1 cellular context compared by ENCODE assay signal in the genomic region with DNA sequence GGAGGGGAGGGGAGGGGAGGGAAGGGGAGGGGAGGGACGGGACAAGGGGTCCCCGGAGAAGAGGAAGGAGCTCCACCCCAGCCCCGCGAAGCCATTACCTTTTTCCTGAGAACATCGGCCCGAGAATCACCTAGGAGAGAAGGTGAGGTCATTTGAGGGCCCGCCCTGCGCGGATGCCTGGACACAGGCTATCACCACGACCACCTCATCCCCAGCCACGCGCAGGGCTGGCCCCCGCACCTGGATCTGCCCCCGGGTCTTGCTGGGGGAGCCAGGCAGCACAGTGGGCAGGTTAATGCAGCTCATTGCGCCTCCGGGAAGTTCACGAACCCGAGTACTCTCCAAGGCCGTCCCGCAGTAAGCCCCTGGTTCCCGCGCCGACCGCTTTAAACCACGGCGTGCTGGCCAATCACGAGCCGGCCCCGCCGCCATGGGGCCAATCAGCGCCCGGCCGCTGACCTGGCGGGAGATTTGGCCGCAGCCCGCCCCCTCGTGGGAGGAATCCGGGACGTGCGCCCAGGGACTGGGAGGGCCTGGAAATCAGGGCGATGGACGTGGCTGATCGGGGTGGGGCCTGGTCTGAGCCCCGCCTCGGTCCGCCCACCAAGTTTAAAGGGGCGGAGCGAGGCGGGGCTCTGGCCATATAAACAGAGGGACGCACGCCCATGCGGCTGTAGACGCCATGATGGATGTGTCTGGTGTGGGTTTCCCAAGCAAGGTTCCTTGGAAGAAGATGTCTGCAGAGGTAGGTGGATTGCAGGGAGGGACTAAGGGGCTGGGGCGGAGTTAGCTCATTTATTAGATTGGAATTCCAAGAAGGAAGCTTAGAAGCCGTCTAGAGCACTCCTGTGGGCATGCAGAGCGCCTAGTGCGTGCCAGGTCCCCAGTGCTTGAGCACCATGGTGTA.
A peak's percentile ranks its signal among the peaks of the same experiment; 100 is the strongest.
TF ChIP-seq lines count a peak whose summit lies in the region.

A gene with protein sequence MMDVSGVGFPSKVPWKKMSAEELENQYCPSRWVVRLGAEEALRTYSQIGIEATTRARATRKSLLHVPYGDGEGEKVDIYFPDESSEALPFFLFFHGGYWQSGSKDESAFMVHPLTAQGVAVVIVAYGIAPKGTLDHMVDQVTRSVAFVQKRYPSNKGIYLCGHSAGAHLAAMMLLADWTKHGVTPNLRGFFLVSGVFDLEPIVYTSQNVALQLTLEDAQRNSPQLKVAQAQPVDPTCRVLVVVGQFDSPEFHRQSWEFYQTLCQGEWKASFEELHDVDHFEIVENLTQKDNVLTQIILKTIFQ (plus strand): TSS at position 674 of the 907 bp plus-strand sequence. CDS start 9 bp downstream, at position 683.
A gene with protein sequence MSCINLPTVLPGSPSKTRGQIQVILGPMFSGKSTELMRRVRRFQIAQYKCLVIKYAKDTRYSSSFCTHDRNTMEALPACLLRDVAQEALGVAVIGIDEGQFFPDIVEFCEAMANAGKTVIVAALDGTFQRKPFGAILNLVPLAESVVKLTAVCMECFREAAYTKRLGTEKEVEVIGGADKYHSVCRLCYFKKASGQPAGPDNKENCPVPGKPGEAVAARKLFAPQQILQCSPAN (minus strand): TSS at position 364 of the 907 bp plus-strand sequence. CDS start 58 bp downstream, at position 306.

TF ChIP-seq in H1, 55 proteins besides CTCF, POLR2A, EP300 and RAD21 (continued from another document):
- TF ChIP-seq, protein P1, sequence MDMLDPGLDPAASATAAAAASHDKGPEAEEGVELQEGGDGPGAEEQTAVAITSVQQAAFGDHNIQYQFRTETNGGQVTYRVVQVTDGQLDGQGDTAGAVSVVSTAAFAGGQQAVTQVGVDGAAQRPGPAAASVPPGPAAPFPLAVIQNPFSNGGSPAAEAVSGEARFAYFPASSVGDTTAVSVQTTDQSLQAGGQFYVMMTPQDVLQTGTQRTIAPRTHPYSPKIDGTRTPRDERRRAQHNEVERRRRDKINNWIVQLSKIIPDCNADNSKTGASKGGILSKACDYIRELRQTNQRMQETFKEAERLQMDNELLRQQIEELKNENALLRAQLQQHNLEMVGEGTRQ (IDR thresholded peaks at IDR 0.05; ENCODE audit: low read length) = peak; percentile 50
- TF ChIP-seq POLR2AphosphoS5 (IDR thresholded peaks at IDR 0.05; ENCODE audit: low read depth, low read length) (peak; percentile 98), SP2 (IDR thresholded peaks at IDR 0.05; ENCODE audit: low read length) (no peak), NANOG (IDR thresholded peaks at IDR 0.05; ENCODE audit: insufficient read depth, low read depth, low read length, poor library complexity, severe bottlenecking) (peak; percentile 25), TAF7 (optimal IDR thresholded peaks at IDR 0.05; ENCODE audit: borderline replicate concordance, low read depth, low read length) (peak; percentile 92), KDM1A (IDR thresholded peaks at IDR 0.05; ENCODE audit: borderline replicate concordance, low read length) (no peak), SP1 (IDR thresholded peaks at IDR 0.05; ENCODE audit: low read depth, low read length) (peak; percentile 85; the same call in 1 of the 2 replicates), EZH2 (IDR thresholded peaks at IDR 0.05; ENCODE audit: low read depth, low read length, severe bottlenecking) (no peak), TCF12 (IDR thresholded peaks at IDR 0.05; ENCODE audit: low read depth, low read length) (0 out of 2 replicates have a peak, but pooled peaks have one; percentile 32), ATF3 (IDR thresholded peaks at IDR 0.05; ENCODE audit: insufficient read depth, low read depth, low read length) (peak; percentile 20; the same call in 1 of the 2 replicates), CEBPB (IDR thresholded peaks at IDR 0.05; ENCODE audit: low read depth, low read length) (no peak), TAF1 (IDR thresholded peaks at IDR 0.05; ENCODE audit: low read depth, low read length) (peak; percentile 98), GTF2F1 (IDR thresholded peaks at IDR 0.05; ENCODE audit: borderline replicate concordance, low read depth, low read length) (peak; percentile 85), ASH2L (IDR thresholded peaks at IDR 0.05; ENCODE audit: low read length) (peak; percentile 61), RNF2 (IDR thresholded peaks at IDR 0.05; ENCODE audit: borderline replicate concordance, low read depth, low read length, missing control alignments, poor library complexity, severe bottlenecking) (no peak), PHF8 (conservative IDR thresholded peaks at IDR 0.05; ENCODE audit: low read depth, low read length) (peak; percentile 98), TBP (IDR thresholded peaks at IDR 0.05; ENCODE audit: low read depth, low read length) (peak; percentile 96), FOSL1 (IDR thresholded peaks at IDR 0.05; ENCODE audit: insufficient read depth, low read depth, low read length) (no peak), HDAC2 (IDR thresholded peaks at IDR 0.05; ENCODE audit: borderline replicate concordance in 1 of 2, low read depth in 2 of 2, low read length in 2 of 2) (no peak), CHD2 (IDR thresholded peaks at IDR 0.05; ENCODE audit: low read length) (peak; percentile 63), SP4 (IDR thresholded peaks at IDR 0.05; ENCODE audit: low read length) (peak; percentile 67; the same call in 1 of the 2 replicates), NRF1 (IDR thresholded peaks at IDR 0.05; ENCODE audit: low read depth, low read length) (no peak; the same call in 1 of the 2 replicates), EGR1 (IDR thresholded peaks at IDR 0.05; ENCODE audit: borderline replicate concordance, low read depth, low read length) (peak; percentile 4; the same call in 1 of the 2 replicates), BRCA1 (IDR thresholded peaks at IDR 0.05; ENCODE audit: low read depth, low read length) (no peak), TEAD4 (IDR thresholded peaks at IDR 0.05; ENCODE audit: low read depth, low read length) (peak; percentile 100), CTBP2 (IDR thresholded peaks at IDR 0.05; ENCODE audit: borderline replicate concordance, insufficient read depth, insufficient read length, low read length) (peak; percentile 26), SUZ12 (IDR thresholded peaks at IDR 0.05; ENCODE audit: low read length) (no peak), KDM4A (IDR thresholded peaks at IDR 0.05; ENCODE audit: low read depth, low read length, severe bottlenecking) (peak; percentile 45), YY1 (IDR thresholded peaks at IDR 0.05; ENCODE audit: low read depth, low read length) (peak; percentile 94), SRF (IDR thresholded peaks at IDR 0.05; ENCODE audit: low read depth, low read length) (no peak), CREB1 (IDR thresholded peaks at IDR 0.05) (peak; percentile 63), MAX (IDR thresholded peaks at IDR 0.05) (peak; percentile 71), POU5F1 (IDR thresholded peaks at IDR 0.05; ENCODE audit: low read depth, low read length) (no peak)
- TF ChIP-seq, protein P2, sequence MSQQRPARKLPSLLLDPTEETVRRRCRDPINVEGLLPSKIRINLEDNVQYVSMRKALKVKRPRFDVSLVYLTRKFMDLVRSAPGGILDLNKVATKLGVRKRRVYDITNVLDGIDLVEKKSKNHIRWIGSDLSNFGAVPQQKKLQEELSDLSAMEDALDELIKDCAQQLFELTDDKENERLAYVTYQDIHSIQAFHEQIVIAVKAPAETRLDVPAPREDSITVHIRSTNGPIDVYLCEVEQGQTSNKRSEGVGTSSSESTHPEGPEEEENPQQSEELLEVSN (IDR thresholded peaks at IDR 0.05) = peak; percentile 95
- TF ChIP-seq, protein P3, sequence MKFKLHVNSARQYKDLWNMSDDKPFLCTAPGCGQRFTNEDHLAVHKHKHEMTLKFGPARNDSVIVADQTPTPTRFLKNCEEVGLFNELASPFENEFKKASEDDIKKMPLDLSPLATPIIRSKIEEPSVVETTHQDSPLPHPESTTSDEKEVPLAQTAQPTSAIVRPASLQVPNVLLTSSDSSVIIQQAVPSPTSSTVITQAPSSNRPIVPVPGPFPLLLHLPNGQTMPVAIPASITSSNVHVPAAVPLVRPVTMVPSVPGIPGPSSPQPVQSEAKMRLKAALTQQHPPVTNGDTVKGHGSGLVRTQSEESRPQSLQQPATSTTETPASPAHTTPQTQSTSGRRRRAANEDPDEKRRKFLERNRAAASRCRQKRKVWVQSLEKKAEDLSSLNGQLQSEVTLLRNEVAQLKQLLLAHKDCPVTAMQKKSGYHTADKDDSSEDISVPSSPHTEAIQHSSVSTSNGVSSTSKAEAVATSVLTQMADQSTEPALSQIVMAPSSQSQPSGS (IDR thresholded peaks at IDR 0.05; ENCODE audit: low read length) = no peak
TF ChIP-seq in H1: peak in this region for 23.
